In genomic region chr10:8288600-8288999, GRCh38 we compare ENCODE assay signal across 26 cellular contexts.
"Had no signal": no experiment of that assay in that cellular context is flagged by ENCODE, and none has a peak within 500 bp of the region (broad histone marks: within the 10 kb centered on the region; RNA-seq: fewer than 3 reads in every experiment).

No MANE protein-coding gene starts in this region.

- H3K27ac ChIP-seq: pancreas, psoas muscle, right lobe of liver, sigmoid colon, stomach, thoracic aorta, tibial artery, transverse colon, upper lobe of left lung, vagina had no signal

- H3K4me1 Mint-ChIP-seq: naive B cell; nephron progenitor cell; neural crest cell; stimulated activated effector memory CD8-positive, alpha-beta T cell treated with anti-CD3 and anti-CD28 coated beads, Interleukin-12 subunit alpha, Interleukin-12 subunit beta, amount 100 ng/mL, for 72 hours; stimulated activated naive B cell treated with anti-CD40 and anti-IgM and Interleukin-4, amounts not matched to agents 10 μg/mL and 1 μg/mL and 100 μg/mL, for 72 hours had no signal

- DNase-seq: naive B cell; naive thymus-derived CD8-positive, alpha-beta T cell; nephron progenitor cell; occipital lobe; pancreas; psoas muscle; right cardiac atrium; right lobe of liver; sigmoid colon; small intestine; stimulated activated CD4-positive, alpha-beta T cell treated with anti-CD3 and anti-CD28 coated beads, Interleukin-15, amount 100 ng/mL, for 24 hours; stimulated activated CD4-positive, alpha-beta T cell treated with anti-CD3 and anti-CD28 coated beads, Interleukin-2, amount 100 ng/mL, for 24 hours; stimulated activated CD4-positive, alpha-beta T cell treated with anti-CD3 and anti-CD28 coated beads, Interleukin-2, amount 100 ng/mL, for 48 hours; stimulated activated CD4-positive, alpha-beta T cell treated with anti-CD3 and anti-CD28 coated beads, Interleukin-4, amount 100 ng/mL, for 24 hours; stimulated activated naive B cell treated with anti-CD40 and anti-IgM and Interleukin-4, amounts not matched to agents 10 μg/mL and 1 μg/mL and 100 μg/mL, for 72 hours; stimulated activated naive CD4-positive, alpha-beta T cell treated with Interleukin-2 at 50 U/mL for 16 hours; stomach; tibial artery; transverse colon; upper lobe of left lung had no signal

- H3K27me3 ChIP-seq: right lobe of liver, sigmoid colon, stomach, tibial artery, transverse colon, upper lobe of left lung, vagina had no signal

- H3K9me3 Mint-ChIP-seq: naive thymus-derived CD8-positive, alpha-beta T cell; natural killer cell treated with Interleukin-12 subunit alpha and Interleukin-12 subunit beta and Interleukin-15 and Interleukin-18, amount 100 ng/mL, for 72 hours; nephron progenitor cell; stimulated activated effector memory CD8-positive, alpha-beta T cell treated with anti-CD3 and anti-CD28 coated beads, Interleukin-12 subunit alpha, Interleukin-12 subunit beta, amount 100 ng/mL, for 72 hours; stimulated activated naive CD8-positive, alpha-beta T cell treated with anti-CD3 and anti-CD28 coated beads, Interleukin-15, Interleukin-2, amounts not matched to agents 100 ng/mL and 50 ng/mL, for 24 hours had no signal

- H3K36me3 ChIP-seq: pancreas, right lobe of liver, sigmoid colon, stomach, thoracic aorta, tibial artery, transverse colon, upper lobe of left lung, vagina had no signal

- H3K27ac Mint-ChIP-seq: naive B cell; natural killer cell treated with Interleukin-12 subunit alpha and Interleukin-12 subunit beta and Interleukin-15 and Interleukin-18, amount 100 ng/mL, for 72 hours; nephron progenitor cell; stimulated activated effector memory CD8-positive, alpha-beta T cell treated with anti-CD3 and anti-CD28 coated beads, Interleukin-12 subunit alpha, Interleukin-12 subunit beta, amount 100 ng/mL, for 72 hours; stimulated activated naive B cell treated with anti-CD40 and anti-IgM and Interleukin-4, amounts not matched to agents 10 μg/mL and 1 μg/mL and 100 μg/mL, for 72 hours; stimulated activated naive CD8-positive, alpha-beta T cell treated with anti-CD3 and anti-CD28 coated beads, Interleukin-15, Interleukin-2, amounts not matched to agents 100 ng/mL and 50 ng/mL, for 24 hours had no signal

- H3K4me3 Mint-ChIP-seq: naive B cell; naive thymus-derived CD8-positive, alpha-beta T cell; natural killer cell treated with Interleukin-12 subunit alpha and Interleukin-12 subunit beta and Interleukin-15 and Interleukin-18, amount 100 ng/mL, for 72 hours; nephron progenitor cell; neural crest cell; stimulated activated effector memory CD8-positive, alpha-beta T cell treated with anti-CD3 and anti-CD28 coated beads, Interleukin-12 subunit alpha, Interleukin-12 subunit beta, amount 100 ng/mL, for 72 hours; stimulated activated naive B cell treated with anti-CD40 and anti-IgM and Interleukin-4, amounts not matched to agents 10 μg/mL and 1 μg/mL and 100 μg/mL, for 72 hours; stimulated activated naive CD8-positive, alpha-beta T cell treated with anti-CD3 and anti-CD28 coated beads, Interleukin-15, Interleukin-2, amounts not matched to agents 100 ng/mL and 50 ng/mL, for 24 hours had no signal

- H3K4me3 ChIP-seq: pancreas, psoas muscle, right lobe of liver, sigmoid colon, stomach, thoracic aorta, tibial artery, transverse colon, upper lobe of left lung, vagina had no signal

- H3K4me1 ChIP-seq: pancreas, psoas muscle, right lobe of liver, sigmoid colon, stomach, tibial artery, transverse colon, upper lobe of left lung, vagina had no signal

- H3K27me3 Mint-ChIP-seq: stimulated activated naive CD8-positive, alpha-beta T cell treated with anti-CD3 and anti-CD28 coated beads, Interleukin-15, Interleukin-2, amounts not matched to agents 100 ng/mL and 50 ng/mL, for 24 hours had no signal

- H3K9me3 ChIP-seq: pancreas, psoas muscle, right lobe of liver, sigmoid colon, stomach, thoracic aorta, tibial artery, transverse colon, upper lobe of left lung, vagina had no signal

- H3K36me3 Mint-ChIP-seq: naive B cell; naive thymus-derived CD8-positive, alpha-beta T cell; natural killer cell treated with Interleukin-12 subunit alpha and Interleukin-12 subunit beta and Interleukin-15 and Interleukin-18, amount 100 ng/mL, for 72 hours; stimulated activated effector memory CD8-positive, alpha-beta T cell treated with anti-CD3 and anti-CD28 coated beads, Interleukin-12 subunit alpha, Interleukin-12 subunit beta, amount 100 ng/mL, for 72 hours; stimulated activated naive B cell treated with anti-CD40 and anti-IgM and Interleukin-4, amounts not matched to agents 10 μg/mL and 1 μg/mL and 100 μg/mL, for 72 hours had no signal
